ENCODE assay signal across 8 cellular contexts in genomic region chr6:144216668-144217218, GRCh38.
DNase-seq lines count a peak whose midpoint lies in the region; ATAC-seq and TF ChIP-seq lines count a peak whose summit lies in the region.

No MANE protein-coding gene starts in this region.

- peak overlapping the region; percentile 81 for H3K4me3 Mint-ChIP-seq in activated CD4-positive, alpha-beta T cell treated with anti-CD3 and anti-CD28 coated beads for 36 hours

- H3K36me3 ChIP-seq in OCI-LY1 (ENCODE audit: insufficient read depth, low read length): no peaks in the 10 kb centered on the region
- no peaks in the 10 kb centered on the region for H3K36me3 ChIP-seq in aorta (ENCODE audit: control insufficient read depth in 1 of 2, insufficient read depth in 2 of 2, low read length in 1 of 2)

- DNase-seq in activated CD4-positive, alpha-beta T cell treated with anti-CD3 and anti-CD28 coated beads for 36 hours: peak; percentile 85
- no peak for DNase-seq in activated CD4-positive, alpha-beta T cell treated with anti-CD3 and anti-CD28 coated beads, Interleukin-2, amount 50 U/mL, for 1 hour
- DNase-seq in coronary artery (ENCODE audit: low spot score): no peak
- DNase-seq in aorta: peak; percentile 85 to 91
- DNase-seq in DMS79 (lab: John Stamatoyannopoulos, UW): no peak

- intact Hi-C loops in activated CD4-positive, alpha-beta T cell treated with anti-CD3 and anti-CD28 coated beads for 36 hours (cut with DNase I, micrococcal nuclease): loop anchor here (1.0 to 10.0 kb wide), 16 partner anchors 32 to 1748 kb away; partner anchors contain the start of genes SF3B5 (in 2 of the 2), ADAT2 (in 1 of the 2), EPM2A (in 1 of the 2) and LTV1 (in 1 of the 2)
- intact Hi-C loops in aorta (cut with DNase I): loop anchor here (1.0 to 5.0 kb wide), 5 partner anchors 69 to 264 kb away; partner anchors contain the start of gene UTRN (in 2 of the 2)

- H3K4me2 ChIP-seq in OCI-LY1 (ENCODE audit: low read length): peak overlapping the region; percentile 79

- H3K27me3 ChIP-seq in OCI-LY1 (ENCODE audit: insufficient read depth, low read length): no peaks in the 10 kb centered on the region
- no peaks in the 10 kb centered on the region for H3K27me3 ChIP-seq in mononuclear cell (ENCODE audit: insufficient read depth, low read length)
- no peaks in the 10 kb centered on the region for H3K27me3 ChIP-seq in aorta (ENCODE audit: control insufficient read depth in 1 of 2, insufficient read depth in 2 of 2, low read length in 1 of 2)

- TF ChIP-seq CTCF in OCI-LY1 (IDR thresholded peaks at IDR 0.05; ENCODE audit: low read length): no peak
- no peak for TF ChIP-seq CTCF in coronary artery (IDR thresholded peaks at IDR 0.05)

- peak; percentile 65 for ATAC-seq in activated CD4-positive, alpha-beta T cell treated with anti-CD3 and anti-CD28 coated beads for 36 hours
- ATAC-seq in HG02623 (IDR thresholded peaks at IDR 0.05; ENCODE audit: unreplicated experiment): peak; percentile 36
- ATAC-seq in aorta (ENCODE audit: low FRiP score): peak; percentile 86

- CTCF ChIA-PET in activated CD4-positive, alpha-beta T cell treated with anti-CD3 and anti-CD28 coated beads for 36 hours (lab: Charles Lee): interaction anchor here (0.6 to 3.9 kb wide), 15 partner anchors 8 to 297 kb away, joined by 3 to 23 read pairs (median 4); partner anchors contain the start of gene SF3B5

- POLR2A ChIA-PET in activated CD4-positive, alpha-beta T cell treated with anti-CD3 and anti-CD28 coated beads for 36 hours (lab: Charles Lee): interaction anchor here (0.6 to 1.5 kb wide), 4 partner anchors 33 to 133 kb away, joined by 4 to 6 read pairs (median 5); partner anchors contain the start of gene SF3B5

- H3K4me3 ChIP-seq in OCI-LY1 (ENCODE audit: low read depth, low read length, poor library complexity, severe bottlenecking) (peak overlapping the region; percentile 70), coronary artery (peak overlapping the region; percentile 83), mononuclear cell (ENCODE audit: low read length) (peak overlapping the region; percentile 70), aorta (ENCODE audit: low read length in 2 of 2) (peak overlapping the region; percentile 48 to 87)

- H2AFZ ChIP-seq in OCI-LY1 (ENCODE audit: low read length): peak overlapping the region; percentile 88

- H4K20me1 ChIP-seq in OCI-LY1 (ENCODE audit: insufficient read depth, low read length): no peaks in the 10 kb centered on the region

- H3K9ac ChIP-seq in OCI-LY1 (ENCODE audit: low read length): peak overlapping the region; percentile 77

- peaks cover 34% of the 10 kb centered on the region for H3K4me1 Mint-ChIP-seq in activated CD4-positive, alpha-beta T cell treated with anti-CD3 and anti-CD28 coated beads for 36 hours

- no peaks in the 10 kb centered on the region for H3F3A ChIP-seq in OCI-LY1 (ENCODE audit: insufficient read depth, low read length)

- 1 to 2% methylated on average over 18 of the region's 18 CpGs for whole genome bisulfite sequencing in aorta, 2 donors

- peak overlapping the region; percentile 80 for H3K27ac ChIP-seq in OCI-LY1 (ENCODE audit: low read depth, low read length, poor library complexity, severe bottlenecking)
- H3K27ac ChIP-seq in coronary artery: peak overlapping the region; percentile 71 to 97
- H3K27ac ChIP-seq in aorta (ENCODE audit: low read depth in 1 of 2, low read length in 2 of 2): peak overlapping the region; percentile 31 to 60

- H3K9me3 Mint-ChIP-seq in activated CD4-positive, alpha-beta T cell treated with anti-CD3 and anti-CD28 coated beads for 36 hours (ENCODE audit: low read depth): peaks cover 5% of the 10 kb centered on the region

- no peaks in the 10 kb centered on the region for H3K79me2 ChIP-seq in OCI-LY1 (ENCODE audit: insufficient read depth, low read length)

- no peaks in the 10 kb centered on the region for H3K9me3 ChIP-seq in OCI-LY1 (ENCODE audit: low read length)
- no peaks in the 10 kb centered on the region for H3K9me3 ChIP-seq in mononuclear cell (ENCODE audit: low read depth, low read length)
- H3K9me3 ChIP-seq in aorta (ENCODE audit: control insufficient read depth, low read length): no peaks in the 10 kb centered on the region

- H3K9me2 ChIP-seq in OCI-LY1 (ENCODE audit: low read depth, low read length): no peaks in the 10 kb centered on the region

- H3K4me1 ChIP-seq in OCI-LY1 (ENCODE audit: insufficient read depth, low read length, severe bottlenecking) (peaks cover 18% of the 10 kb centered on the region), mononuclear cell (ENCODE audit: insufficient read depth, low read length) (peaks cover 32% of the 10 kb centered on the region), aorta (ENCODE audit: control insufficient read depth in 1 of 2, insufficient read depth in 2 of 2, low read length in 2 of 2) (no peaks in the 10 kb centered on the region)

- H3K36me3 Mint-ChIP-seq in activated CD4-positive, alpha-beta T cell treated with anti-CD3 and anti-CD28 coated beads for 36 hours (ENCODE audit: low read depth): peaks cover 2% of the 10 kb centered on the region

- peaks cover 2% of the 10 kb centered on the region for H3K27me3 Mint-ChIP-seq in activated CD4-positive, alpha-beta T cell treated with anti-CD3 and anti-CD28 coated beads for 36 hours

- peak overlapping the region; percentile 99 for H3K27ac Mint-ChIP-seq in activated CD4-positive, alpha-beta T cell treated with anti-CD3 and anti-CD28 coated beads for 36 hours

Comparison
In these comparisons a context has a peak if more than half of its experiments do, and no peak if none do; other contexts are left out.
1. DNase-seq: peak in activated CD4-positive, alpha-beta T cell treated with anti-CD3 and anti-CD28 coated beads for 36 hours (single experiment) and aorta (2 of 2); none in activated CD4-positive, alpha-beta T cell treated with anti-CD3 and anti-CD28 coated beads, Interleukin-2, amount 50 U/mL, for 1 hour (single experiment), coronary artery (single experiment) and DMS79 (single experiment).
2. ATAC-seq: peak in every context shown above with its lines; median percentile 86 in aorta; 65 in activated CD4-positive, alpha-beta T cell treated with anti-CD3 and anti-CD28 coated beads for 36 hours; 36 in HG02623.
3. Peak in every context shown above with its lines, with median percentiles within 50 percentile points of each other: H3K27ac ChIP-seq and H3K4me3 ChIP-seq.